In the genomic region with DNA sequence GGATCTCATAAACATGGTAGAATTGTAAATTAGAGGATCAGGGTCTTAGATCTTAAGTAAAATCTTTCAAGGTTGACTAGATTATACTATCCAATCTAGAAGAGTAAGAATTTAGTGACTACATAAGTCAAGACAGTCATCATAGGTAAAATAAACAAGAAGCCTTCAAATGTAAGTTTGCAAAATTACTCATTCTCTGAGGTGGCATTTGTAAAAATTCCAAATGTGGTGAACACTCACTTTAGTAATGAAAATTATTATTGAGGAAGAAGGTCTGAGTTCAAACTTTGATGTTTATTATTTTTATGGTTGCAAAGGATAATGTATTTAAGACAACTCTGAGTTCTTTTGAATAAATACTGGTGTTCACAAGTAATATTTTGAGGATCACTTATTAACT, we compare ENCODE assay signal across 2 cellular contexts.
TF ChIP-seq lines count a peak whose summit lies in the region.

No MANE protein-coding gene starts in this region.

TF ChIP-seq in PFSK-1, 5 proteins besides CTCF, POLR2A, EP300 and RAD21:
- TF ChIP-seq, protein P1, sequence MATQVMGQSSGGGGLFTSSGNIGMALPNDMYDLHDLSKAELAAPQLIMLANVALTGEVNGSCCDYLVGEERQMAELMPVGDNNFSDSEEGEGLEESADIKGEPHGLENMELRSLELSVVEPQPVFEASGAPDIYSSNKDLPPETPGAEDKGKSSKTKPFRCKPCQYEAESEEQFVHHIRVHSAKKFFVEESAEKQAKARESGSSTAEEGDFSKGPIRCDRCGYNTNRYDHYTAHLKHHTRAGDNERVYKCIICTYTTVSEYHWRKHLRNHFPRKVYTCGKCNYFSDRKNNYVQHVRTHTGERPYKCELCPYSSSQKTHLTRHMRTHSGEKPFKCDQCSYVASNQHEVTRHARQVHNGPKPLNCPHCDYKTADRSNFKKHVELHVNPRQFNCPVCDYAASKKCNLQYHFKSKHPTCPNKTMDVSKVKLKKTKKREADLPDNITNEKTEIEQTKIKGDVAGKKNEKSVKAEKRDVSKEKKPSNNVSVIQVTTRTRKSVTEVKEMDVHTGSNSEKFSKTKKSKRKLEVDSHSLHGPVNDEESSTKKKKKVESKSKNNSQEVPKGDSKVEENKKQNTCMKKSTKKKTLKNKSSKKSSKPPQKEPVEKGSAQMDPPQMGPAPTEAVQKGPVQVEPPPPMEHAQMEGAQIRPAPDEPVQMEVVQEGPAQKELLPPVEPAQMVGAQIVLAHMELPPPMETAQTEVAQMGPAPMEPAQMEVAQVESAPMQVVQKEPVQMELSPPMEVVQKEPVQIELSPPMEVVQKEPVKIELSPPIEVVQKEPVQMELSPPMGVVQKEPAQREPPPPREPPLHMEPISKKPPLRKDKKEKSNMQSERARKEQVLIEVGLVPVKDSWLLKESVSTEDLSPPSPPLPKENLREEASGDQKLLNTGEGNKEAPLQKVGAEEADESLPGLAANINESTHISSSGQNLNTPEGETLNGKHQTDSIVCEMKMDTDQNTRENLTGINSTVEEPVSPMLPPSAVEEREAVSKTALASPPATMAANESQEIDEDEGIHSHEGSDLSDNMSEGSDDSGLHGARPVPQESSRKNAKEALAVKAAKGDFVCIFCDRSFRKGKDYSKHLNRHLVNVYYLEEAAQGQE (IDR thresholded peaks at IDR 0.05; ENCODE audit: insufficient read depth in 1 of 2, low read depth in 2 of 2, low read length in 2 of 2) = no peak
- TF ChIP-seq FOXP2 (optimal IDR thresholded peaks at IDR 0.05; ENCODE audit: borderline replicate concordance, extremely low read depth, extremely low read length, insufficient read depth) (no peak), TAF1 (IDR thresholded peaks at IDR 0.05; ENCODE audit: borderline replicate concordance, insufficient read depth, low read length) (no peak), SIN3A (IDR thresholded peaks at IDR 0.05; ENCODE audit: borderline replicate concordance, insufficient read depth, low read length) (no peak), POLR2AphosphoS5 (IDR thresholded peaks at IDR 0.05; ENCODE audit: low read depth, low read length) (peak; percentile 19; the same call in 1 of the 2 replicates)

TF ChIP-seq in endothelial cell of umbilical vein, 7 proteins besides CTCF, POLR2A, EP300 and RAD21:
- TF ChIP-seq FOS (IDR thresholded peaks at IDR 0.05; ENCODE audit: borderline replicate concordance, insufficient read depth, low read length) (peak; percentile 20), GATA2 (IDR thresholded peaks at IDR 0.05; ENCODE audit: insufficient read depth, insufficient read length, low read depth, low read length) (no peak), JUN (IDR thresholded peaks at IDR 0.05; ENCODE audit: borderline replicate concordance, insufficient read depth, insufficient read length, low read depth) (no peak), MYC (IDR thresholded peaks at IDR 0.05; ENCODE audit: low read depth, low read length) (no peak), POLR2AphosphoS5 (IDR thresholded peaks at IDR 0.05; ENCODE audit: insufficient read depth, low read depth, low read length) (no peak), EZH2 (IDR thresholded peaks at IDR 0.05; ENCODE audit: borderline replicate concordance, low read depth, low read length, severe bottlenecking) (no peak)
- TF ChIP-seq, protein P2, sequence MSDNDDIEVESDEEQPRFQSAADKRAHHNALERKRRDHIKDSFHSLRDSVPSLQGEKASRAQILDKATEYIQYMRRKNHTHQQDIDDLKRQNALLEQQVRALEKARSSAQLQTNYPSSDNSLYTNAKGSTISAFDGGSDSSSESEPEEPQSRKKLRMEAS (IDR thresholded peaks at IDR 0.05; ENCODE audit: insufficient read depth, insufficient read length) = no peak
TF ChIP-seq in endothelial cell of umbilical vein: peak in this region for 1.
